8 cellular contexts compared by ENCODE assay signal in genomic region chr7:143836088-143836487, GRCh38.
DNase-seq lines count a peak whose midpoint lies in the region; ATAC-seq and TF ChIP-seq lines count a peak whose summit lies in the region.
"Not testable (repeated sequence)": the region's sequence is repeated elsewhere in the genome, so short reads cannot be mapped to it uniquely, and the experiment has no call there.

No MANE protein-coding gene starts in this region.

- not testable (repeated sequence) for TF ChIP-seq CTCF in heart right ventricle (IDR thresholded peaks at IDR 0.05); progenitor cell of endocrine pancreas (IDR thresholded peaks at IDR 0.05; ENCODE audit: unreplicated experiment)

- peak overlapping the region in 7 of 8 donors; percentile 81 to 93 (median 88) for H3K4me3 Mint-ChIP-seq in CD4-positive, alpha-beta memory T cell
- not testable (repeated sequence) for H3K4me3 Mint-ChIP-seq in activated T-helper 2 cell treated with anti-CD3 and anti-CD28 coated beads, Interferon-gamma antibody, Interleukin-2, Interleukin-4, amounts not matched to agents 10 μg/mL and 5 μg/mL and 100 μg/mL, durations not matched to agents 14 hours and 24 hours and 36 hours (ENCODE audit: low read depth)
- H3K4me3 Mint-ChIP-seq in progenitor cell of endocrine pancreas (ENCODE audit: low read depth), result peak overlapping the region; percentile 70

- not testable (repeated sequence) for H3K36me3 Mint-ChIP-seq in CD4-positive, alpha-beta memory T cell; activated T-helper 2 cell treated with anti-CD3 and anti-CD28 coated beads, Interferon-gamma antibody, Interleukin-2, Interleukin-4, amounts not matched to agents 10 μg/mL and 5 μg/mL and 100 μg/mL, durations not matched to agents 14 hours and 24 hours and 36 hours (ENCODE audit: low read depth); progenitor cell of endocrine pancreas (ENCODE audit: insufficient read depth)

- not testable (repeated sequence) for H3K4me1 ChIP-seq in CD4-positive, alpha-beta memory T cell (ENCODE audit: insufficient read depth, low read length); heart right ventricle

- POLR2A ChIA-PET in CD4-positive, alpha-beta memory T cell (lab: Charles Lee; ENCODE audit: partially characterized antibody), result not testable (repeated sequence)

- H3K27ac Mint-ChIP-seq in CD4-positive, alpha-beta memory T cell, result peak overlapping the region in 4 of 7 donors; percentile 80 to 94 (median 94)
- H3K27ac Mint-ChIP-seq in activated T-helper 2 cell treated with anti-CD3 and anti-CD28 coated beads, Interferon-gamma antibody, Interleukin-2, Interleukin-4, amounts not matched to agents 10 μg/mL and 5 μg/mL and 100 μg/mL, durations not matched to agents 14 hours and 24 hours and 36 hours, result peak overlapping the region; percentile 69
- H3K27ac Mint-ChIP-seq in progenitor cell of endocrine pancreas, result not testable (repeated sequence)

- H3K4me1 Mint-ChIP-seq in CD4-positive, alpha-beta memory T cell; activated T-helper 2 cell treated with anti-CD3 and anti-CD28 coated beads, Interferon-gamma antibody, Interleukin-2, Interleukin-4, amounts not matched to agents 10 μg/mL and 5 μg/mL and 100 μg/mL, durations not matched to agents 14 hours and 24 hours and 36 hours (ENCODE audit: low read depth); progenitor cell of endocrine pancreas (ENCODE audit: low read depth): not testable (repeated sequence)

- not testable (repeated sequence) for H3K27me3 Mint-ChIP-seq in CD4-positive, alpha-beta memory T cell; activated T-helper 2 cell treated with anti-CD3 and anti-CD28 coated beads, Interferon-gamma antibody, Interleukin-2, Interleukin-4, amounts not matched to agents 10 μg/mL and 5 μg/mL and 100 μg/mL, durations not matched to agents 14 hours and 24 hours and 36 hours (ENCODE audit: low read depth); progenitor cell of endocrine pancreas

- peak; percentile 35 for ATAC-seq in GM19035 (IDR thresholded peaks at IDR 0.05; ENCODE audit: unreplicated experiment)
- peak; percentile 35 for ATAC-seq in GM21737 (IDR thresholded peaks at IDR 0.05; ENCODE audit: unreplicated experiment)
- peak; percentile 28 for ATAC-seq in HG03039 (IDR thresholded peaks at IDR 0.05; ENCODE audit: unreplicated experiment)
- peak; percentile 24 for ATAC-seq in HG03575 (IDR thresholded peaks at IDR 0.05; ENCODE audit: extremely low read depth, insufficient number of reproducible peaks, low FRiP score, unreplicated experiment)
- peak in 5 of 8 donors; percentile 0 to 13 (median 1) for ATAC-seq in heart right ventricle

- not testable (repeated sequence) for H3K9me3 Mint-ChIP-seq in CD4-positive, alpha-beta memory T cell; activated T-helper 2 cell treated with anti-CD3 and anti-CD28 coated beads, Interferon-gamma antibody, Interleukin-2, Interleukin-4, amounts not matched to agents 10 μg/mL and 5 μg/mL and 100 μg/mL, durations not matched to agents 14 hours and 24 hours and 36 hours; progenitor cell of endocrine pancreas (ENCODE audit: low read depth)

- peak overlapping the region; percentile 61 for H3K27ac ChIP-seq in CD4-positive, alpha-beta memory T cell (ENCODE audit: low read depth, low read length)
- not testable (repeated sequence) for H3K27ac ChIP-seq in heart right ventricle

- not testable (repeated sequence) for H3K36me3 ChIP-seq in CD4-positive, alpha-beta memory T cell (ENCODE audit: insufficient read depth, low read length); heart right ventricle

- no CpG with 5 or more reads among the region's 17 CpGs for WGBS in heart right ventricle, 2 donors

- CTCF ChIA-PET in CD4-positive, alpha-beta memory T cell (lab: Charles Lee; ENCODE audit: partially characterized antibody), result not testable (repeated sequence)

- intact Hi-C loops in CD4-positive, alpha-beta memory T cell (cut with micrococcal nuclease); activated T-helper 2 cell treated with anti-CD3 and anti-CD28 coated beads, Interferon-gamma antibody, Interleukin-2, Interleukin-4, amounts not matched to agents 10 μg/mL and 5 μg/mL and 100 μg/mL, durations not matched to agents 14 hours and 24 hours and 36 hours (cut with micrococcal nuclease); heart right ventricle (cut with DNase I): not testable (repeated sequence)

- not testable (repeated sequence) for H3K9me3 ChIP-seq in CD4-positive, alpha-beta memory T cell (ENCODE audit: control insufficient read depth in 1 of 2, low read length in 2 of 2); heart right ventricle

- H3K4me3 ChIP-seq in CD4-positive, alpha-beta memory T cell (ENCODE audit: low read length in 2 of 2), result peak overlapping the region in 1 of 2 donors; percentile 38
- H3K4me3 ChIP-seq in heart right ventricle, result peak overlapping the region in 8 of 10 donors; percentile 27 to 53 (median 46)

- not testable (repeated sequence) for H3K27me3 ChIP-seq in CD4-positive, alpha-beta memory T cell (ENCODE audit: insufficient read depth, low read length); heart right ventricle

- DNase-seq in CD4-positive, alpha-beta memory T cell; activated T-helper 2 cell treated with anti-CD3 and anti-CD28 coated beads, Interferon-gamma antibody, Interleukin-2, Interleukin-4, amounts not matched to agents 10 μg/mL and 5 μg/mL and 100 μg/mL, durations not matched to agents 14 hours and 24 hours and 36 hours (ENCODE audit: low spot score); heart right ventricle; progenitor cell of endocrine pancreas (ENCODE audit: low spot score, unreplicated experiment): not testable (repeated sequence)
